In the genomic region with DNA sequence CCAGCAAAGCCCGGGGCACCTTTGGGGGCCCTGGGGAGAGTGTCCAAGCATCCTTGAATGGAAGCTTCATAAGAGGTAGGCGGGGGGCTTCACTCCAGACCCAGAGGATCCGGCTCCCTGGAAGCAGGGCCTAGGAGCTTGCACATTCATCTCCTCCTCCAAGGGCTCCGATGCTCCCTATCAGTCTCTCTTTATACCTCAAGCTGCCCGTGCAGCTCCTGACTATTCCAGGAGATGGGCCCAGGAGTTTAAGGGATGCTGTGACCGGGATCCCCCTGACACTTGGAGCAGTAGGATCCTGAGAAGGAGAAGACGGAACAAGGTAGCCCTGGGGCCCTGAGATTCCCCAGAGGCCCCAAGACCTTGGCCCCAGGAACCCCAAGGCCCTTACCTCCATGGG, we compare ENCODE assay signal across 21 cellular contexts.
"Had no signal": no experiment of that assay in that cellular context is flagged by ENCODE, and none has a peak within 500 bp of the region (broad histone marks: within the 10 kb centered on the region; RNA-seq: fewer than 3 reads in every experiment).

No MANE protein-coding gene starts in this region.

- H2AFZ ChIP-seq: hepatocyte had no signal

- H3K4me1 ChIP-seq: colonic mucosa, right lobe of liver, transverse colon had no signal

- H3K27ac ChIP-seq: colonic mucosa, hepatocyte, left ventricle myocardium inferior, lower lobe of right lung, psoas muscle, right lobe of liver, stomach, thoracic aorta, transverse colon had no signal

- H3K4me2 ChIP-seq: hepatocyte had no signal

- ATAC-seq: left cardiac atrium, lower lobe of right lung, psoas muscle, right lobe of liver had no signal

- H3K36me3 ChIP-seq: colonic mucosa, left ventricle myocardium inferior, right lobe of liver, thoracic aorta, transverse colon had no signal

- H3K9me3 ChIP-seq: colonic mucosa, left ventricle myocardium inferior, lower lobe of right lung, psoas muscle, right lobe of liver, spleen, stomach, thoracic aorta, transverse colon had no signal

- H3K4me3 ChIP-seq: colonic mucosa, hepatocyte, left ventricle myocardium inferior, lower lobe of right lung, psoas muscle, right lobe of liver, spleen, stomach, thoracic aorta, transverse colon had no signal

- H3K27me3 ChIP-seq: colonic mucosa, hepatocyte, right lobe of liver, stomach, transverse colon had no signal

- DNase-seq: colonic mucosa; effector CD4-positive, alpha-beta T cell; foreskin melanocyte; kidney; left cardiac atrium; left ventricle myocardium inferior; lower lobe of right lung; naive B cell; retina; right lobe of liver; spleen; stimulated activated CD4-positive, alpha-beta T cell treated with anti-CD3 and anti-CD28 coated beads, Interleukin-15, amount 100 ng/mL, for 24 hours; stimulated activated CD4-positive, alpha-beta T cell treated with anti-CD3 and anti-CD28 coated beads, Interleukin-1b, Interleukin-23, amount 100 ng/mL, for 48 hours; stimulated activated CD4-positive, alpha-beta T cell treated with anti-CD3 and anti-CD28 coated beads, Interleukin-4, amount 100 ng/mL, for 4 hours; stimulated activated naive CD4-positive, alpha-beta T cell; stomach; substantia nigra; transverse colon had no signal
